11 cellular contexts compared by ENCODE assay signal in genomic region chr7:42262907-42263466, GRCh38. TPM values are rescaled to one million over a fixed set of nuclear protein-coding genes. Genes with fewer than 3 reads are reported as not detected.
A peak's percentile ranks its signal among the peaks of the same experiment; 100 is the strongest.
DNase-seq lines count a peak whose midpoint lies in the region; ATAC-seq and TF ChIP-seq lines count a peak whose summit lies in the region.
"Had no signal": no experiment of that assay in that cellular context is flagged by ENCODE, and none has a peak within 500 bp of the region (broad histone marks: within the 10 kb centered on the region; RNA-seq: fewer than 3 reads in every experiment).

No MANE protein-coding gene starts in this region.

- no peak for TF ChIP-seq CTCF in AG10803 (conservative IDR thresholded peaks at IDR 0.05; ENCODE audit: low read length)

- no peaks in the 10 kb centered on the region for H3K9me3 ChIP-seq in MG63
- H3K9me3 ChIP-seq: BLaER1 treated with 17β-estradiol and CSF1 and Interleukin-3, amounts not matched to agents 10 nM and 100 nM had no signal

- H3K4me3 ChIP-seq in AG10803 (ENCODE audit: low read length) (no peak overlapping the region), MG63 (no peak overlapping the region)
- H3K4me3 ChIP-seq: BLaER1 treated with 17β-estradiol and CSF1 and Interleukin-3, amounts not matched to agents 10 nM and 100 nM had no signal

- DNase-seq in AG10803 (ENCODE audit: low read depth) (peak; percentile 89), MG63 (peak; percentile 96), fibroblast of gingiva (ENCODE audit: low read depth) (peak; percentile 85), myocyte (ENCODE audit: low read depth) (peak; percentile 61), SW480 (ENCODE audit: low spot score) (no peak)
- no peak for DNase-seq in stimulated activated CD4-positive, alpha-beta T cell treated with anti-CD3 and anti-CD28 coated beads, Interleukin-4, amount 100 ng/mL, for 4 hours
- DNase-seq: activated naive CD4-positive, alpha-beta T cell treated with anti-CD3 and anti-CD28 coated beads, Interleukin-2, amount 10 ng/mL, durations not matched to agents 7 days and 5 days; NCI-H226 had no signal

- H3K36me3 ChIP-seq in MG63: no peaks in the 10 kb centered on the region
- H3K36me3 ChIP-seq: BLaER1 treated with 17β-estradiol and CSF1 and Interleukin-3, amounts not matched to agents 10 nM and 100 nM had no signal

- no peaks in the 10 kb centered on the region for H3K27me3 ChIP-seq in MG63
- H3K27me3 ChIP-seq: BLaER1 treated with 17β-estradiol and CSF1 and Interleukin-3, amounts not matched to agents 10 nM and 100 nM had no signal

- no peak for ATAC-seq in HG03097 (IDR thresholded peaks at IDR 0.05; ENCODE audit: low FRiP score, unreplicated experiment)
- no peak for ATAC-seq in GM19023 (IDR thresholded peaks at IDR 0.05; ENCODE audit: unreplicated experiment)

RNA-seq across cellular contexts. Expression of gene GLI3, which starts 26.0 kb away (rescaled TPM):
- total RNA-seq in MG63 (2014; rRNA removed; shearing (Covaris generic); ENCODE audit: low replicate concordance): 0.10 and 0.59 TPM in 2 replicates
- total RNA-seq in myocyte: 2.7 and 3.7 TPM in 2 replicates
- 1.8 TPM for polyA plus RNA-seq in myocyte (2012)

Comparison
In these comparisons a context has a peak if more than half of its experiments do, and no peak if none do; other contexts are left out.
1. DNase-seq: peak in AG10803 (single experiment), MG63 (single experiment), fibroblast of gingiva (single experiment) and myocyte (single experiment); none in SW480 (single experiment) and stimulated activated CD4-positive, alpha-beta T cell treated with anti-CD3 and anti-CD28 coated beads, Interleukin-4, amount 100 ng/mL, for 4 hours (0 of 2).